Comparison of ENCODE assay signal across 17 cellular contexts in the genomic region with DNA sequence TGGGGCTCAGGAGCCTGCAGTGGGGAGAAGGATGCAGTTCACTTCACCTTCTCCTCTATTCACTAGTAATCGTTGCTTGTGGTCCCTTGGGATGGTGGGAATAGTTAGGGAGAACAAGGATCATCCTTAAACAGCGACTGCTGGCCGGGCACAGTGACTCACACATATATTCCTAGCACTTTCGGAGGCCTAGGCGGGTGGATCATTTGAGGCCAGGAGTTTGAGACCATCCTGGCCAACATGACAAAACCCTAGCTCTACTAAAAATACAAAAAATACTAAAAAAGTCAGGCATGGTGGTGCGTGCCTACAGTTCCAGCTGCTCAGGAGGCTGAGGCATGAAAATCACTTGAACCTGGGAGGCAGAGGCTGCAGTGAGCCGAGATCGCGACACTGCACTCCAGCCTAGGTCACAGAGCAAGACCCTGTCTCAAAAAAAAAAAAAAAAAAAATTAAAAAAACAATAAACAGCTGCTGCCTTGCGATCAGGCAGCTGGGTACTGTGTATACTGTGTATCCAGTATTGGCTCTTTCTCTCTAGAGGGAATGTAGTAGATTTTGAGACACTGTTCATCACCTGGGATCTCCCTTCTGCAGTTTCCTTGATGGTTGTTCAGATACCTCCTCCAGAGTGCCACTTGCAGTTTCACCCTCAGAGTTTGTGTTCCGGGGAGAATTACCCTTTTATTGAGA. TPM values are rescaled to one million over a fixed set of nuclear protein-coding genes. Genes with fewer than 3 reads are reported as not detected.
"Had no signal": no experiment of that assay in that cellular context is flagged by ENCODE, and none has a peak within 500 bp of the region (broad histone marks: within the 10 kb centered on the region; RNA-seq: fewer than 3 reads in every experiment).

No MANE protein-coding gene starts in this region.

RNA-seq across cellular contexts. Expression of gene OR11H12, which starts 59.1 kb away (rescaled TPM):
- total RNA-seq: activated CD4-positive, alpha-beta T cell treated with anti-CD3 and anti-CD28 coated beads for 36 hours; activated CD4-positive, alpha-beta T cell treated with anti-CD3 and anti-CD28 coated beads, Interleukin-2, amount 10 ng/mL, durations not matched to agents 7 days and 5 days; activated CD8-positive, alpha-beta T cell treated with anti-CD3 and anti-CD28 coated beads, Interleukin-2, amount 10 ng/mL, durations not matched to agents 7 days and 5 days; activated naive CD8-positive, alpha-beta T cell treated with anti-CD3 and anti-CD28 coated beads, Interleukin-2, amount 10 ng/mL, durations not matched to agents 7 days and 5 days; activated T-helper 2 cell treated with anti-CD3 and anti-CD28 coated beads, Interferon-gamma antibody, Interleukin-2, Interleukin-4, amounts not matched to agents 10 μg/mL and 5 μg/mL and 100 μg/mL, durations not matched to agents 14 hours and 24 hours and 36 hours; astrocyte; body of pancreas; breast epithelium; MCF 10A; OCI-LY7; PC-9; SJSA1; T-cell; T-helper 17 cell; WTC11 had no signal
- polyA plus RNA-seq: adipose tissue, SK-N-SH had no signal
